Comparison of ENCODE assay signal across 7 cellular contexts in the genomic region with DNA sequence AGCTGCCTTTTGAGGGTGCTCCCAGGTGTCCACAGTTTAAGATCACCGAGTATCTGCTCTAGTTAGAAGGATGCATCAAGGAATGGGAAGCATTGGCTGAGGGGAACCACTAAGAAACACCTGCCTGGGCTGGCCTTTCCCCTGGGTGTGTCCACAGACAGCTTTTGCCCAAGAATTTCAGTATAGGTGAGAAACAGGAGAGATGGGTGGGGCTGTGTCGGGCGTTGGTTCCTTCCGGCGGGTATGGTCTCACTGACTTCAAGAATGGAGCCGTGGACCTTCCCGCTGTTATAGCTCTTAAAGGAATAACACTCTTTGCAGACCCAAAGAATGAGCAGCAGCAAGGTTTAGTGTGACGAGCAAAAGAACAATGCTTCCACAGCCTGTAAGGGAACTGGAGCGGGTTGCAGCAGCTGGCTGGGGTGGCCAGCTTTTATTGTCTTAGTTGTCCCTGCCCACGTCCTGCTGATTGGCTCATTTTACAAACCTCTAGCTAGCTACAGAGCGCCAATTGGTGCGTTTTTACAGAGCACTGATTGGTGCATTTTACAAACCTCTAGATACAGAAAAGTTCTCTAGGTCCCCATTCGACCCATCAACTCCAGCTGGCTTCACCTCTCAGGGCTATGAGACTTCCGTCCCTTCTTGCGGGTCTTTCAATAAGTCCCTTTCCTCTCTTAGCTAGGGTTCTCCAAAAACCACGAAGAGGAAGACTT. TPM values are rescaled to one million over a fixed set of nuclear protein-coding genes. Genes with fewer than 3 reads are reported as not detected.
DNase-seq lines count a peak whose midpoint lies in the region; TF ChIP-seq lines count a peak whose summit lies in the region.

No MANE protein-coding gene starts in this region.

- H3K36me3 Mint-ChIP-seq in immature natural killer cell, result peaks cover 0 to 7% (median 4%) of the 10 kb centered on the region in 3 donors

- peak overlapping the region; percentile 99 for H3K4me2 ChIP-seq in MM.1S (ENCODE audit: low read depth, low read length)
- peak overlapping the region; percentile 99 for H3K4me2 ChIP-seq in smooth muscle cell

- H3K4me3 ChIP-seq in MM.1S (ENCODE audit: low read length) (peak overlapping the region; percentile 78), smooth muscle cell (peak overlapping the region; percentile 81)

- H3K4me3 Mint-ChIP-seq in immature natural killer cell, result peak overlapping the region; percentile 89 to 96 (median 95)

- H3K27ac Mint-ChIP-seq in immature natural killer cell, result peak overlapping the region in 5 of 6 donors; percentile 25 to 93 (median 71)

- peak overlapping the region; percentile 84 for H3K9ac ChIP-seq in ES-I3 (ENCODE audit: low read depth, low read length)
- peak overlapping the region; percentile 86; the same call in 1 of the 2 replicates for H3K9ac ChIP-seq in MM.1S (ENCODE audit: low read length)
- H3K9ac ChIP-seq in smooth muscle cell (ENCODE audit: low read depth), result peak overlapping the region; percentile 37

- peaks cover 13% of the 10 kb centered on the region; the same call in 1 of the 2 replicates for H3K4me1 ChIP-seq in ES-I3 (ENCODE audit: insufficient read depth, low read length)
- H3K4me1 ChIP-seq in MM.1S (ENCODE audit: low read length), result no peaks in the 10 kb centered on the region
- peaks cover 9% of the 10 kb centered on the region for H3K4me1 ChIP-seq in smooth muscle cell (ENCODE audit: low read depth)

- peak overlapping the region; percentile 30; the same call in 1 of the 2 replicates for H3K27ac ChIP-seq in MM.1S (ENCODE audit: low read length)
- H3K27ac ChIP-seq in angular gyrus (ENCODE audit: low read depth, low read length), result peak overlapping the region; percentile 99
- peak overlapping the region; percentile 85 for H3K27ac ChIP-seq in smooth muscle cell (ENCODE audit: low read depth)

- H3K79me2 ChIP-seq in MM.1S (ENCODE audit: low read length), result no peaks in the 10 kb centered on the region
- peaks cover 22% of the 10 kb centered on the region for H3K79me2 ChIP-seq in smooth muscle cell (ENCODE audit: low read depth)

- no peaks in the 10 kb centered on the region for H4K20me1 ChIP-seq in MM.1S (ENCODE audit: insufficient read depth, low read length)
- H4K20me1 ChIP-seq in smooth muscle cell (ENCODE audit: low read depth), result no peaks in the 10 kb centered on the region

- TF ChIP-seq CTCF in MM.1S (IDR thresholded peaks at IDR 0.05; ENCODE audit: low read length), result no peak
- no peak for TF ChIP-seq CTCF in smooth muscle cell (IDR thresholded peaks at IDR 0.05; ENCODE audit: borderline replicate concordance, insufficient read depth, poor library complexity, severe bottlenecking)

- H2AFZ ChIP-seq in MM.1S (ENCODE audit: low read length) (peak overlapping the region; percentile 74), smooth muscle cell (ENCODE audit: low read depth) (peak overlapping the region; percentile 19)

- H3K36me3 ChIP-seq in ES-I3 (ENCODE audit: insufficient read depth, low read length) (peaks cover 27% of the 10 kb centered on the region), MM.1S (replicated peaks; ENCODE audit: insufficient read depth, low read length) (no peaks in the 10 kb centered on the region), smooth muscle cell (ENCODE audit: low read depth) (no peaks in the 10 kb centered on the region)

- DNase-seq in MM.1S (no peak), immature natural killer cell (peak; percentile 23 to 31 (median 30)), smooth muscle cell (lab: John Stamatoyannopoulos, UW; ENCODE audit: unreplicated experiment) (no peak), HCEC 1CT (no peak), DMS153 (lab: John Stamatoyannopoulos, UW) (no peak)

- peaks cover 4% of the 10 kb centered on the region in 3 donors for H3K27me3 Mint-ChIP-seq in immature natural killer cell (ENCODE audit: low read depth in 3 of 3)

- peaks cover 18% of the 10 kb centered on the region for H3F3A ChIP-seq in MM.1S (ENCODE audit: insufficient read depth, low read length)
- peaks cover 7% of the 10 kb centered on the region for H3F3A ChIP-seq in smooth muscle cell (ENCODE audit: low read depth)

- 77% methylated on average over 16 of the region's 16 CpGs for WGBS in smooth muscle cell (ENCODE audit: low lambda C conversion rate)

- H3K27me3 ChIP-seq in MM.1S (replicated peaks; ENCODE audit: insufficient read depth, low read length) (0 out of 2 replicates have a peak, but pooled peaks cover 4% of the 10 kb centered on the region), smooth muscle cell (ENCODE audit: low read depth) (no peaks in the 10 kb centered on the region)

- no peaks in the 10 kb centered on the region for H3K9me3 Mint-ChIP-seq in immature natural killer cell

- H3K9me3 ChIP-seq in ES-I3 (ENCODE audit: control insufficient read depth, insufficient read depth, low read length), result no peaks in the 10 kb centered on the region
- no peaks in the 10 kb centered on the region for H3K9me3 ChIP-seq in MM.1S (replicated peaks; ENCODE audit: insufficient read depth, low read length)
- H3K9me3 ChIP-seq in smooth muscle cell (replicated peaks; ENCODE audit: low read depth), result no peaks in the 10 kb centered on the region

- H3K9me2 ChIP-seq in MM.1S (replicated peaks; ENCODE audit: insufficient read depth, low read length), result no peaks in the 10 kb centered on the region

- H3K4me1 Mint-ChIP-seq in immature natural killer cell, result peaks cover 13 to 22% of the 10 kb centered on the region in 2 donors

RNA-seq across cellular contexts. Expression of a gene that starts 2.4 kb away (rescaled TPM):
- polyA plus RNA-seq in immature natural killer cell, result 10 to 100 TPM; 11.5 to 18.7 (median 17.7) TPM
- 122 and 144 TPM in 2 replicates for total RNA-seq in smooth muscle cell
- 176 and 266 TPM in 2 replicates for polyA plus RNA-seq in smooth muscle cell

RNA-seq across cellular contexts. Expression of a gene that starts 13.7 kb away (rescaled TPM):
- 10 to 100 TPM; 21.9 to 28.7 (median 22.0) TPM for polyA plus RNA-seq in immature natural killer cell
- 279 and 332 TPM in 2 replicates for total RNA-seq in smooth muscle cell
- 285 and 495 TPM in 2 replicates for polyA plus RNA-seq in smooth muscle cell

RNA-seq across cellular contexts. Expression of a gene that starts 21.7 kb away (rescaled TPM):
- polyA plus RNA-seq in immature natural killer cell, result 10 to 100 TPM; 20.3 to 31.3 (median 24.6) TPM
- 12.1 and 15.6 TPM in 2 replicates for total RNA-seq in smooth muscle cell
- 21.1 and 23.3 TPM in 2 replicates for polyA plus RNA-seq in smooth muscle cell

RNA-seq across cellular contexts. Expression of a gene that starts 22.0 kb away (rescaled TPM):
- 100 to 1,000 TPM; 160 to 274 (median 225) TPM for polyA plus RNA-seq in immature natural killer cell
- 97.2 and 118 TPM in 2 replicates for total RNA-seq in smooth muscle cell
- polyA plus RNA-seq in smooth muscle cell, result 300 and 317 TPM in 2 replicates

Comparison
In these comparisons a context has a peak if more than half of its experiments do, and no peak if none do; other contexts are left out.
1. DNase-seq: peak in immature natural killer cell (3 of 3); none in MM.1S (single experiment), smooth muscle cell (single experiment), HCEC 1CT (single experiment) and DMS153 (single experiment).
2. H3K27ac ChIP-seq: peak in every context shown above with its lines; median percentile 99 in angular gyrus; 85 in smooth muscle cell; 30 in MM.1S.
3. Peak in every context shown above with its lines, with median percentiles within 50 percentile points of each other: H3K9ac ChIP-seq.